8 cellular contexts compared by ENCODE assay signal in genomic region chr22:37607010-37607911, GRCh38. TPM values are rescaled to one million over a fixed set of nuclear protein-coding genes. Genes with fewer than 3 reads are reported as not detected.
DNase-seq lines count a peak whose midpoint lies in the region; ATAC-seq and TF ChIP-seq lines count a peak whose summit lies in the region.

No MANE protein-coding gene starts in this region.

- TF ChIP-seq POLR2A in body of pancreas (IDR thresholded peaks at IDR 0.05) (peak in 2 of 3 donors; percentile 69 to 75), gastrocnemius medialis (IDR thresholded peaks at IDR 0.05) (no peak)

- no peaks in the 10 kb centered on the region for H3K36me3 ChIP-seq in body of pancreas (replicated peaks in 1 of 2; ENCODE audit: insufficient read depth in 1 of 2, low read depth in 2 of 2)
- H3K36me3 ChIP-seq in gastrocnemius medialis = no peaks in the 10 kb centered on the region

- TF ChIP-seq CTCF in body of pancreas (IDR thresholded peaks at IDR 0.05) (peak; percentile 94 to 99 (median 97)), gastrocnemius medialis (IDR thresholded peaks at IDR 0.05 in 4 of 5, conservative IDR thresholded peaks at IDR 0.05 in 1 of 5) (peak; percentile 84 to 97 (median 87))

- intact Hi-C loops in body of pancreas (cut with DNase I) (no loop called here), gastrocnemius medialis (cut with DNase I; ENCODE audit: low total_unique reads) (loop anchor here (10.0 kb wide), 1 partner anchor 1918 kb away; the partner anchor contains the start of gene ATF4)

- ATAC-seq in GM21515 (IDR thresholded peaks at IDR 0.05; ENCODE audit: unreplicated experiment) = peak; percentile 30
- peak; percentile 68 for ATAC-seq in body of pancreas
- peak in 1 of 2 donors; percentile 18 for ATAC-seq in gastrocnemius medialis
- ATAC-seq in GM18511 (IDR thresholded peaks at IDR 0.05; ENCODE audit: unreplicated experiment) = no peak

- peak; percentile 79 for DNase-seq in AG08396 (ENCODE audit: low spot score)
- peak; percentile 65 for DNase-seq in NCI-H2029 treated with DMSO at 0.1 percent for 48 hours (lab: John Stamatoyannopoulos, UW)
- peak; percentile 79 for DNase-seq in UCSD-AML1 (lab: John Stamatoyannopoulos, UW; ENCODE audit: unreplicated experiment)
- peak; percentile 94 to 96 (median 95) for DNase-seq in body of pancreas
- peak; percentile 57 to 67 for DNase-seq in gastrocnemius medialis

- H3K27me3 ChIP-seq in body of pancreas (no peaks in the 10 kb centered on the region), gastrocnemius medialis (no peaks in the 10 kb centered on the region)

- H3K27ac ChIP-seq in body of pancreas (peak overlapping the region; percentile 92 to 97 (median 94)), gastrocnemius medialis (peak overlapping the region; percentile 90 to 98 (median 95))

- in situ Hi-C loops in gastrocnemius medialis (cut with MboI; ENCODE audit: low sequenced_read_pairs in 4 of 4) = no loop called here

- no peak overlapping the region for H3K4me3 ChIP-seq in body of pancreas
- peak overlapping the region; percentile 57 for H3K4me3 ChIP-seq in iPS-11a (ENCODE audit: low read depth, low read length)
- H3K4me3 ChIP-seq in gastrocnemius medialis = peak overlapping the region; percentile 88 to 98 (median 92)

- H3K9me3 ChIP-seq in body of pancreas = no peaks in the 10 kb centered on the region
- H3K9me3 ChIP-seq in gastrocnemius medialis = no peaks in the 10 kb centered on the region

- WGBS in body of pancreas, 2 donors = 0 to 2% methylated on average over 42 of the region's 42 CpGs

- H3K4me1 ChIP-seq in body of pancreas (peaks cover 45% of the 10 kb centered on the region), gastrocnemius medialis (peaks cover 28 to 34% of the 10 kb centered on the region in 2 donors)

RNA-seq across cellular contexts. Expression of gene GGA1, which starts 1.4 kb away (rescaled TPM):
- total RNA-seq in body of pancreas = 10 to 100 TPM; 38.4 to 42.5 TPM
- 10 to 100 TPM; 39.0 to 48.8 (median 45.0) TPM for total RNA-seq in gastrocnemius medialis

RNA-seq across cellular contexts. Expression of gene LGALS2, which starts 27.4 kb away (rescaled TPM):
- total RNA-seq in body of pancreas (10 to 100 TPM; 19.2 to 68.9 TPM), gastrocnemius medialis (not detected)

RNA-seq across cellular contexts. Expression of gene SH3BP1, which starts 32.2 kb away (rescaled TPM):
- 10 to 100 TPM in 1 of 2 donors, 1 to 10 TPM in 1; 2.0 to 40.0 TPM for total RNA-seq in body of pancreas
- total RNA-seq in gastrocnemius medialis = 1 to 10 TPM in 3 of 4 donors, not detected in 1; 1.1 to 1.8 (median 1.6) TPM

RNA-seq across cellular contexts. Expression of gene CDC42EP1, which starts 47.0 kb away (rescaled TPM):
- total RNA-seq in body of pancreas = 10 to 100 TPM; 73.2 to 84.7 TPM
- 1 to 10 TPM; 5.6 to 8.8 (median 6.8) TPM for total RNA-seq in gastrocnemius medialis

RNA-seq across cellular contexts. Expression of gene PDXP, which starts 51.3 kb away (rescaled TPM):
- total RNA-seq in body of pancreas (10 to 100 TPM in 1 of 2 donors, 1 to 10 TPM in 1; 7.0 to 23.1 TPM), gastrocnemius medialis (10 to 100 TPM; 10.3 to 28.7 (median 16.6) TPM)

Comparison
In these comparisons a context has a peak if more than half of its experiments do, and no peak if none do; other contexts are left out.
1. H3K4me3 ChIP-seq: peak in iPS-11a (single experiment) and gastrocnemius medialis (4 of 4); none in body of pancreas (0 of 2).
2. POLR2A ChIP-seq: peak in body of pancreas (2 of 3); none in gastrocnemius medialis (0 of 2).
3. RNA of gene LGALS2, which starts 27.4 kb away (total RNA-seq): 19.2 to 68.9 TPM in body of pancreas; not detected in gastrocnemius medialis; every median in the first group is over 10 times any median in the second.
4. Peak in every context shown above with its lines, with median percentiles within 50 percentile points of each other: DNase-seq.